ENCODE assay signal across 32 cellular contexts in genomic region chr10:100831742-100832141, GRCh38.
"Had no signal": no experiment of that assay in that cellular context is flagged by ENCODE, and none has a peak within 500 bp of the region (broad histone marks: within the 10 kb centered on the region; RNA-seq: fewer than 3 reads in every experiment).

No MANE protein-coding gene starts in this region.

- DNase-seq: activated B cell treated with CpG ODN at 0.5 μM for 24 hours; activated CD4-positive, alpha-beta T cell treated with anti-CD3 and anti-CD28 coated beads for 48 hours; activated CD4-positive, alpha-beta T cell treated with anti-CD3 and anti-CD28 coated beads, Interleukin-2, amount 50 U/mL, for 1 hour; activated CD4-positive, alpha-beta T cell treated with anti-CD3 and anti-CD28 coated beads, Interleukin-2, amount 50 U/mL, for 48 hours; activated CD8-positive, alpha-beta memory T cell treated with anti-CD3 and anti-CD28 coated beads for 24 hours; activated CD8-positive, alpha-beta memory T cell treated with anti-CD3 and anti-CD28 coated beads, Interleukin-2, amount 50 U/mL, for 4 hours; activated CD8-positive, alpha-beta T cell treated with anti-CD3 and anti-CD28 coated beads for 36 hours; activated gamma-delta T cell; activated naive CD4-positive, alpha-beta T cell; activated naive CD4-positive, alpha-beta T cell treated with anti-CD3 and anti-CD28 coated beads, Interleukin-2, amount 10 ng/mL, durations not matched to agents 7 days and 5 days; activated naive CD8-positive, alpha-beta T cell treated with anti-CD3 and anti-CD28 coated beads, Interleukin-2, amount 10 ng/mL, durations not matched to agents 7 days and 5 days; activated T-cell treated with anti-CD3 and anti-CD28 coated beads for 4 hours; activated T-cell treated with anti-CD3 and anti-CD28 coated beads, Interleukin-2, amount 50 U/mL, for 24 hours; activated T-cell treated with anti-CD3 and anti-CD28 coated beads, Interleukin-2, amount 50 U/mL, for 72 hours; dorsolateral prefrontal cortex; effector memory CD4-positive, alpha-beta T cell; endodermal cell; foreskin fibroblast; T-helper 1 cell; T-helper 17 cell; T1000 had no signal

- H3K27ac Mint-ChIP-seq: activated B cell treated with CpG ODN at 0.5 μM for 24 hours; activated CD8-positive, alpha-beta T cell treated with anti-CD3 and anti-CD28 coated beads for 36 hours; activated naive CD4-positive, alpha-beta T cell treated with anti-CD3 and anti-CD28 coated beads, Interleukin-2, amount 10 ng/mL, durations not matched to agents 7 days and 5 days; activated naive CD4-positive, alpha-beta T cell treated with anti-CD3 and anti-CD28 coated beads, Interleukin-2, amount 50 U/mL, for 72 hours; activated naive CD8-positive, alpha-beta T cell treated with anti-CD3 and anti-CD28 coated beads, Interleukin-2, amount 10 ng/mL, durations not matched to agents 7 days and 5 days; activated T-cell treated with anti-CD3 and anti-CD28 coated beads, Interleukin-2, amount 50 U/mL, for 24 hours; activated T-cell treated with anti-CD3 and anti-CD28 coated beads, Interleukin-2, amount 50 U/mL, for 72 hours; brain; dendritic cell treated with granulocyte-macrophage colony-stimulating factor and Interleukin-4, amounts not matched to agents 40 ng/mL and 50 ng/mL, for 4 days; endodermal cell; T-helper 17 cell; T-helper 2 cell treated with Interferon-gamma antibody and Interleukin-4, amounts not matched to agents 5 μg/mL and 100 μg/mL, for 36 hours had no signal

- H3K4me3 ChIP-seq: ascending aorta, breast epithelium, cardiac muscle cell, coronary artery, dorsolateral prefrontal cortex had no signal

- H3K9me3 ChIP-seq: ascending aorta, breast epithelium had no signal

- ATAC-seq: activated CD4-positive, CD25-positive, alpha-beta regulatory T cell treated with anti-CD3 and anti-CD28 coated beads, Interleukin-2, amount 50 U/mL, for 24 hours; activated CD8-positive, alpha-beta T cell treated with anti-CD3 and anti-CD28 coated beads for 36 hours; activated naive CD4-positive, alpha-beta T cell treated with anti-CD3 and anti-CD28 coated beads, Interleukin-2, amount 50 U/mL, for 72 hours; activated T-cell treated with anti-CD3 and anti-CD28 coated beads, Interleukin-2, amount 50 U/mL, for 72 hours; esophagus mucosa; T-helper 17 cell had no signal

- H3K4me3 Mint-ChIP-seq: activated B cell treated with CpG ODN at 0.5 μM for 24 hours; activated CD8-positive, alpha-beta T cell treated with anti-CD3 and anti-CD28 coated beads for 36 hours; activated naive CD4-positive, alpha-beta T cell treated with anti-CD3 and anti-CD28 coated beads, Interleukin-2, amount 10 ng/mL, durations not matched to agents 7 days and 5 days; activated naive CD8-positive, alpha-beta T cell treated with anti-CD3 and anti-CD28 coated beads, Interleukin-2, amount 10 ng/mL, durations not matched to agents 7 days and 5 days; activated T-cell treated with anti-CD3 and anti-CD28 coated beads, Interleukin-2, amount 50 U/mL, for 24 hours; dendritic cell treated with granulocyte-macrophage colony-stimulating factor and Interleukin-4, amounts not matched to agents 40 ng/mL and 50 ng/mL, for 4 days; endodermal cell; T-helper 17 cell; T-helper 2 cell treated with Interferon-gamma antibody and Interleukin-4, amounts not matched to agents 5 μg/mL and 100 μg/mL, for 36 hours had no signal

- H3K27me3 Mint-ChIP-seq: central memory CD8-positive, alpha-beta T cell had no signal

- H3K27ac ChIP-seq: ascending aorta, breast epithelium, cardiac muscle cell, coronary artery, dorsolateral prefrontal cortex had no signal

- H3K9me3 Mint-ChIP-seq: activated B cell treated with CpG ODN at 0.5 μM for 24 hours; activated CD8-positive, alpha-beta T cell treated with anti-CD3 and anti-CD28 coated beads for 36 hours; activated naive CD4-positive, alpha-beta T cell treated with anti-CD3 and anti-CD28 coated beads, Interleukin-2, amount 10 ng/mL, durations not matched to agents 7 days and 5 days; activated naive CD4-positive, alpha-beta T cell treated with anti-CD3 and anti-CD28 coated beads, Interleukin-2, amount 50 U/mL, for 72 hours; activated naive CD8-positive, alpha-beta T cell treated with anti-CD3 and anti-CD28 coated beads, Interleukin-2, amount 10 ng/mL, durations not matched to agents 7 days and 5 days; activated T-cell treated with anti-CD3 and anti-CD28 coated beads, Interleukin-2, amount 50 U/mL, for 24 hours; activated T-cell treated with anti-CD3 and anti-CD28 coated beads, Interleukin-2, amount 50 U/mL, for 72 hours; central memory CD8-positive, alpha-beta T cell; dendritic cell treated with granulocyte-macrophage colony-stimulating factor and Interleukin-4, amounts not matched to agents 40 ng/mL and 50 ng/mL, for 4 days; endodermal cell; T-helper 2 cell treated with Interferon-gamma antibody and Interleukin-4, amounts not matched to agents 5 μg/mL and 100 μg/mL, for 36 hours had no signal

- H3K36me3 ChIP-seq: ascending aorta, breast epithelium, cardiac muscle cell had no signal

- H3K36me3 Mint-ChIP-seq: activated naive CD8-positive, alpha-beta T cell treated with anti-CD3 and anti-CD28 coated beads, Interleukin-2, amount 10 ng/mL, durations not matched to agents 7 days and 5 days; brain had no signal
